8 cellular contexts compared by ENCODE assay signal in genomic region chr20:48374041-48374907, GRCh38.
DNase-seq lines count a peak whose midpoint lies in the region; ATAC-seq and TF ChIP-seq lines count a peak whose summit lies in the region.
"Not testable (repeated sequence)": the region's sequence is repeated elsewhere in the genome, so short reads cannot be mapped to it uniquely, and the experiment has no call there.

No MANE protein-coding gene starts in this region.

- H3K27ac ChIP-seq in OCI-LY7 (ENCODE audit: low read depth, low read length, poor library complexity, severe bottlenecking); thoracic aorta: not testable (repeated sequence)
- H3K27ac ChIP-seq in gastroesophageal sphincter: peak overlapping the region in 3 of 4 donors; percentile 33 to 41 (median 37)

- not testable (repeated sequence) for H3K79me2 ChIP-seq in OCI-LY7 (ENCODE audit: insufficient read depth, low read depth, low read length)

- not testable (repeated sequence) for TF ChIP-seq POLR2A in gastroesophageal sphincter (IDR thresholded peaks at IDR 0.05)

- H3K27me3 ChIP-seq in MG63: peaks cover 10% of the 10 kb centered on the region
- H3K27me3 ChIP-seq in gastroesophageal sphincter; neuron (ENCODE audit: insufficient read depth, low read length); thoracic aorta (replicated peaks; ENCODE audit: insufficient read depth): not testable (repeated sequence)

- H3K36me3 ChIP-seq in MG63; OCI-LY7 (ENCODE audit: insufficient read depth, low read length); gastroesophageal sphincter; neuron (ENCODE audit: insufficient read depth, low read length); thoracic aorta: not testable (repeated sequence)

- not testable (repeated sequence) for BruUV-seq in OCI-LY7 (replicated peaks; lab: Mats Ljungman, UMichigan)

- not testable (repeated sequence) for H3K4me2 ChIP-seq in OCI-LY7 (ENCODE audit: low read length)

- ATAC-seq in gastroesophageal sphincter (peak; percentile 73), thoracic aorta (ENCODE audit: insufficient number of reproducible peaks, low FRiP score, low read depth) (peak; percentile 37)

- TF ChIP-seq EP300 in gastroesophageal sphincter (IDR thresholded peaks at IDR 0.05): not testable (repeated sequence)

- TF ChIP-seq CTCF in OCI-LY7 (conservative IDR thresholded peaks at IDR 0.05; ENCODE audit: low read length) (peak; percentile 51), gastroesophageal sphincter (IDR thresholded peaks at IDR 0.05) (peak in 3 of 4 experiments; percentile 28 to 58 (median 37))
- not testable (repeated sequence) for TF ChIP-seq CTCF in thoracic aorta (IDR thresholded peaks at IDR 0.05)

- intact Hi-C loops in OCI-LY7 (cut with micrococcal nuclease; ENCODE audit: unreplicated experiment): not testable (repeated sequence)

- not testable (repeated sequence) for H3K4me3 ChIP-seq in MG63; OCI-LY7 (ENCODE audit: low read depth, low read length, poor library complexity, severe bottlenecking); gastroesophageal sphincter; thoracic aorta
- H3K4me3 ChIP-seq in neuron (ENCODE audit: low read length): peak overlapping the region; percentile 3

- 10 to 19% methylated on average over 13 to 16 of the region's 26 CpGs for WGBS in gastroesophageal sphincter (ENCODE audit: low coverage in 1 of 2), 2 donors

- not testable (repeated sequence) for H3K9me2 ChIP-seq in OCI-LY7 (ENCODE audit: insufficient read depth, low read length)

- not testable (repeated sequence) for H3K9me3 ChIP-seq in MG63; OCI-LY7 (ENCODE audit: low read length); gastroesophageal sphincter; neuron (ENCODE audit: low read length); thoracic aorta

- CTCF ChIA-PET in OCI-LY7 (lab: Charles Lee; ENCODE audit: unreplicated experiment): not testable (repeated sequence)

- peak; percentile 67 for DNase-seq in Daoy (ENCODE audit: low read depth)
- peak; percentile 61 for DNase-seq in MG63
- not testable (repeated sequence) for DNase-seq in OCI-LY7 (ENCODE audit: low spot score); thoracic aorta (ENCODE audit: low spot score)
- DNase-seq in astrocyte of the hippocampus (ENCODE audit: low read depth, low spot score): peak; percentile 31
- DNase-seq in kidney tubule cell (ENCODE audit: low spot score): peak; percentile 82

- not testable (repeated sequence) for H4K20me1 ChIP-seq in OCI-LY7 (ENCODE audit: insufficient read depth, low read length)

- POLR2A ChIA-PET in OCI-LY7 (lab: Charles Lee): not testable (repeated sequence)

- H2AFZ ChIP-seq in OCI-LY7 (ENCODE audit: low read length): not testable (repeated sequence)
- H2AFZ ChIP-seq in neuron (ENCODE audit: low read depth, low read length): peak overlapping the region; percentile 28

- not testable (repeated sequence) for H3K4me1 ChIP-seq in OCI-LY7 (ENCODE audit: insufficient read depth, low read length, poor library complexity, severe bottlenecking); thoracic aorta (ENCODE audit: control insufficient read depth in 1 of 2, low read depth in 2 of 2)
- H3K4me1 ChIP-seq in gastroesophageal sphincter: peaks cover 0 to 27% (median 6%) of the 10 kb centered on the region in 3 donors
- peaks cover 35% of the 10 kb centered on the region for H3K4me1 ChIP-seq in neuron (ENCODE audit: insufficient read depth, low read length)
